Comparison of ENCODE assay signal across 8 cellular contexts in the genomic region with DNA sequence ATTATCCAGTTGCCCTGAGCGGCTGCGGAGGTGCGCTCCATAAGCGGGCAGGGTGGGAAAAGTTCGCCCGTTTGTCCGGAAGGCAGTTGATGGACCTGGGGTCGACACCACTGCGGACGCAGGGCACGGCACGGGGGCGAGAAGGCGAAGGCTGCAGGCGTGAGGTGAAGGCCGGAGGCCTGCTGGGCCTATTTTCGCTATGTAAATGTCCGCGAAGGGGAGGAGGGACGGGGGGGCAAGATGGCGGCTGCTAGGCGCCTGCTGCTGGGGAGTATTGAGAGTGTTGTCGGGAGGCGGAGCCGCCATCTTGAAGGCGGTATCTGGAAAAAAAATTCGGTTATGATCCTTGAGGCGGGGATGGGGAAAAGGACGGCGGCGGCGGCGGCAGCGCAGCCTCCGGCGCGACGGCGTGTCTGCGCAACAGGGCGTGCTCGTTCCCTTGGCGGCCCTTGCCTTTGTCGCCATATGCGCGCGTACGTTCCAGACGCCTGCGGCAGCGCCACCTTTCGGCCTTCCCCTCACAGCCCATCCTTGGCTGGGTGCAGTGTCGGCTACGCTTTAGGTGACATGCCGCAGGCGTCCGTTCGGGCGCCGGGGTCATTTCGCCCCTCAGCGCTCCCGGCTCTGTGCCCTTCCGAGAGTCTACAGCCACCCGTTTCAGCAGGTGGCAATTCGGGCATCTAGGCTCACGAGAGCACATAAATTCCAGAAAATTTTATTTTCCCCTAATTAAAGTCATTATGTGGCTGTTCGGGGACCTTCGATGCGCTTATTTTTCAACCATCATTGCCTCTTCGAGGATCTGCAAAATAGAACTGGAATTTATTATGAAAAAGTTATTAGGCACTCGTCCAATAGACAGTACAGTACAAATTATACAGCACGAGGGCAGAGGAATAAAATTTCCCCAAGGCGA. TPM values are rescaled to one million over a fixed set of nuclear protein-coding genes. Genes with fewer than 3 reads are reported as not detected.
DNase-seq lines count a peak whose midpoint lies in the region; ATAC-seq and TF ChIP-seq lines count a peak whose summit lies in the region.

No MANE protein-coding gene starts in this region.

- H3K27ac ChIP-seq in A673 (ENCODE audit: low read depth, low read length, poor library complexity, severe bottlenecking): no peak overlapping the region

- POLR2A ChIA-PET in A673 (lab: Charles Lee; ENCODE audit: low non-redundant PET): no interaction called here

- H3K4me1 ChIP-seq in A673 (ENCODE audit: insufficient read depth, low read length, poor library complexity, severe bottlenecking): no peaks in the 10 kb centered on the region

- no peaks in the 10 kb centered on the region for H3K9me3 ChIP-seq in A673 (ENCODE audit: low read depth, low read length, poor library complexity, severe bottlenecking)

- intact Hi-C loops in A673 (cut with micrococcal nuclease; ENCODE audit: unreplicated experiment): no loop called here

- no TSS peak for BruUV-seq in A673 (replicated peaks; lab: Mats Ljungman, UMichigan)

- H3K4me3 ChIP-seq in A673 (ENCODE audit: low read depth, low read length, poor library complexity, severe bottlenecking): no peak overlapping the region

- TF ChIP-seq CTCF in A673 (conservative IDR thresholded peaks at IDR 0.05; ENCODE audit: low read depth, low read length): no peak

- no peaks in the 10 kb centered on the region for H3K36me3 ChIP-seq in A673 (ENCODE audit: insufficient read depth, low read length, poor library complexity, severe bottlenecking)

- ATAC-seq in GM19043 (IDR thresholded peaks at IDR 0.05; ENCODE audit: low read depth, unreplicated experiment) (peak; percentile 69), GM21576 (IDR thresholded peaks at IDR 0.05; ENCODE audit: unreplicated experiment) (no peak)

- in situ Hi-C loops in KBM-7 (cut with MboI; ENCODE audit: low pct_unique_long_range_greater_than_20kb, low sequenced_read_pairs): no loop called here

- CTCF ChIA-PET in A673 (lab: Charles Lee): no interaction called here

- H3K27me3 ChIP-seq in A673 (replicated peaks; ENCODE audit: insufficient read depth, low read depth, low read length, poor library complexity): no peaks in the 10 kb centered on the region

- DNase-seq in KBM-7 (peak; percentile 98), globus pallidus (ENCODE audit: low spot score) (peak; percentile 84), A673 (ENCODE audit: low spot score) (no peak), hepatic stellate cell (ENCODE audit: low spot score) (no peak)
- DNase-seq in activated CD4-positive, alpha-beta T cell treated with anti-CD3 and anti-CD28 coated beads, Interleukin-2, amount 50 U/mL, for 48 hours: peak; percentile 83 to 86
- peak; percentile 87 for DNase-seq in stimulated activated CD4-positive, alpha-beta T cell treated with anti-CD3 and anti-CD28 coated beads, Interleukin-1b, Interleukin-23, amount 100 ng/mL, for 48 hours

RNA-seq across cellular contexts. Expression of a gene that starts 0.7 kb away (rescaled TPM):
- total RNA-seq in A673 (2021): not detected in 2 replicates

Comparison
In these comparisons a context has a peak if more than half of its experiments do, and no peak if none do; other contexts are left out.
1. DNase-seq: peak in KBM-7 (single experiment), activated CD4-positive, alpha-beta T cell treated with anti-CD3 and anti-CD28 coated beads, Interleukin-2, amount 50 U/mL, for 48 hours (2 of 2), globus pallidus (single experiment) and stimulated activated CD4-positive, alpha-beta T cell treated with anti-CD3 and anti-CD28 coated beads, Interleukin-1b, Interleukin-23, amount 100 ng/mL, for 48 hours (single experiment); none in A673 (single experiment) and hepatic stellate cell (single experiment).